ENCODE assay signal across 12 cellular contexts in genomic region chr16:67959520-67959919, GRCh38. TPM values are rescaled to one million over a fixed set of nuclear protein-coding genes. Genes with fewer than 3 reads are reported as not detected.
DNase-seq lines count a peak whose midpoint lies in the region; ATAC-seq and TF ChIP-seq lines count a peak whose summit lies in the region.
"Had no signal": no experiment of that assay in that cellular context is flagged by ENCODE, and none has a peak within 500 bp of the region (broad histone marks: within the 10 kb centered on the region; RNA-seq: fewer than 3 reads in every experiment).

No MANE protein-coding gene starts in this region.

- 12 to 24% (median 15%) methylated on average over 6 to 9 of the region's 9 CpGs for WGBS in heart left ventricle, 4 donors
- 26 to 36% (median 32%) methylated on average over 9 of the region's 9 CpGs for WGBS in psoas muscle, 3 donors

- peak overlapping the region; percentile 80 to 100 (median 98) for H3K27ac ChIP-seq in heart left ventricle
- H3K27ac ChIP-seq in psoas muscle, result peak overlapping the region; percentile 78
- H3K27ac ChIP-seq: hepatocyte had no signal

- H3K9me3 Mint-ChIP-seq in activated T-cell treated with anti-CD3 and anti-CD28 coated beads, Interleukin-2, amount 50 U/mL, for 4 hours, result no peaks in the 10 kb centered on the region
- H3K9me3 Mint-ChIP-seq: natural killer cell treated with Interleukin-12 subunit alpha and Interleukin-12 subunit beta and Interleukin-15 and Interleukin-18, amount 100 ng/mL, for 72 hours had no signal

- ATAC-seq in heart left ventricle (peak; percentile 79 to 91 (median 82)), psoas muscle (peak; percentile 42 to 81 (median 71))
- ATAC-seq in activated T-cell treated with anti-CD3 and anti-CD28 coated beads, Interleukin-2, amount 50 U/mL, for 4 hours, result no peak
- ATAC-seq: natural killer cell treated with Interleukin-12 subunit alpha and Interleukin-12 subunit beta and Interleukin-15 and Interleukin-18, amount 100 ng/mL, for 72 hours had no signal

- H3K36me3 Mint-ChIP-seq in activated T-cell treated with anti-CD3 and anti-CD28 coated beads, Interleukin-2, amount 50 U/mL, for 4 hours (ENCODE audit: insufficient read depth), result peaks cover 14% of the 10 kb centered on the region

- no peaks in the 10 kb centered on the region for H3K27me3 Mint-ChIP-seq in activated T-cell treated with anti-CD3 and anti-CD28 coated beads, Interleukin-2, amount 50 U/mL, for 4 hours (ENCODE audit: low read depth)
- H3K27me3 Mint-ChIP-seq: natural killer cell treated with Interleukin-12 subunit alpha and Interleukin-12 subunit beta and Interleukin-15 and Interleukin-18, amount 100 ng/mL, for 72 hours had no signal

- TF ChIP-seq CTCF in heart left ventricle (IDR thresholded peaks at IDR 0.05), result no peak
- no peak for TF ChIP-seq CTCF in psoas muscle (IDR thresholded peaks at IDR 0.05)

- no peak overlapping the region for H3K4me3 Mint-ChIP-seq in activated T-cell treated with anti-CD3 and anti-CD28 coated beads, Interleukin-2, amount 50 U/mL, for 4 hours
- H3K4me3 Mint-ChIP-seq: natural killer cell treated with Interleukin-12 subunit alpha and Interleukin-12 subunit beta and Interleukin-15 and Interleukin-18, amount 100 ng/mL, for 72 hours had no signal

- H3K4me3 ChIP-seq in adipocyte (ENCODE audit: low read length) (peak overlapping the region; percentile 63), heart left ventricle (peak overlapping the region in 7 of 12 donors; percentile 2 to 26 (median 19)), psoas muscle (peak overlapping the region; percentile 11), HAP-1 (no peak overlapping the region)
- H3K4me3 ChIP-seq: hepatocyte had no signal

- TF ChIP-seq POLR2A in heart left ventricle (IDR thresholded peaks at IDR 0.05), result peak in 1 of 2 donors; percentile 50

- H3K9me3 ChIP-seq in adipocyte (ENCODE audit: control insufficient read depth, low read length) (no peaks in the 10 kb centered on the region), heart left ventricle (no peaks in the 10 kb centered on the region), psoas muscle (no peaks in the 10 kb centered on the region), HAP-1 (no peaks in the 10 kb centered on the region)

- peak; percentile 85 for DNase-seq in AG08396 (ENCODE audit: low spot score)
- peak; percentile 66 for DNase-seq in adipocyte (ENCODE audit: low read depth)
- DNase-seq in heart left ventricle, result peak; percentile 84 to 96 (median 92)
- DNase-seq in psoas muscle, result peak; percentile 86 to 89
- no peak for DNase-seq in HAP-1 (ENCODE audit: low spot score in 2 of 2)
- no peak for DNase-seq in DMS153 (lab: John Stamatoyannopoulos, UW)
- no peak for DNase-seq in effector CD8-positive, alpha-beta T cell (lab: John Stamatoyannopoulos, UW)
- DNase-seq in activated T-cell treated with anti-CD3 and anti-CD28 coated beads, Interleukin-2, amount 50 U/mL, for 4 hours, result no peak
- DNase-seq: stimulated activated CD4-positive, alpha-beta T cell treated with anti-CD3 and anti-CD28 coated beads, Interleukin-2, amount 100 ng/mL, for 48 hours had no signal

- intact Hi-C loops in heart left ventricle (cut with DNase I), result no loop called here
- intact Hi-C loops in psoas muscle (cut with DNase I), result no loop called here

- H3K27me3 ChIP-seq in adipocyte (replicated peaks; ENCODE audit: control insufficient read depth, insufficient read depth, low read length), result no peaks in the 10 kb centered on the region
- H3K27me3 ChIP-seq in heart left ventricle, result no peaks in the 10 kb centered on the region
- no peaks in the 10 kb centered on the region for H3K27me3 ChIP-seq in psoas muscle (ENCODE audit: insufficient read depth in 3 of 3, low read length in 2 of 3)
- H3K27me3 ChIP-seq in HAP-1 (ENCODE audit: low read depth), result no peaks in the 10 kb centered on the region
- H3K27me3 ChIP-seq: hepatocyte had no signal

- in situ Hi-C loops in HAP-1 (cut with MboI; ENCODE audit: low sequenced_read_pairs), result no loop called here

- peaks cover 56% of the 10 kb centered on the region for H3K4me1 ChIP-seq in adipocyte (ENCODE audit: control insufficient read depth, insufficient read depth, low read length)
- peaks cover 45 to 76% (median 62%) of the 10 kb centered on the region in 12 donors for H3K4me1 ChIP-seq in heart left ventricle
- H3K4me1 ChIP-seq in psoas muscle, result peaks cover 60% of the 10 kb centered on the region
- no peaks in the 10 kb centered on the region for H3K4me1 ChIP-seq in HAP-1

- H3K4me1 Mint-ChIP-seq in activated T-cell treated with anti-CD3 and anti-CD28 coated beads, Interleukin-2, amount 50 U/mL, for 4 hours (ENCODE audit: low read depth), result no peaks in the 10 kb centered on the region

- peaks cover 68% of the 10 kb centered on the region for H3K36me3 ChIP-seq in adipocyte (ENCODE audit: control insufficient read depth, insufficient read depth, low read length, severe bottlenecking)
- peaks cover 0 to 91% (median 84%) of the 10 kb centered on the region in 9 donors for H3K36me3 ChIP-seq in heart left ventricle
- peaks cover 0 to 91% of the 10 kb centered on the region in 2 donors for H3K36me3 ChIP-seq in psoas muscle (ENCODE audit: insufficient read depth in 1 of 2, low read depth in 1 of 2)
- peaks cover 42% of the 10 kb centered on the region for H3K36me3 ChIP-seq in HAP-1 (replicated peaks)

- peak overlapping the region; percentile 81 for H3K9ac ChIP-seq in adipocyte (ENCODE audit: low read length)

RNA-seq across cellular contexts. Expression of gene SLC12A4, which starts 8.9 kb away (rescaled TPM):
- total RNA-seq in heart left ventricle (10 to 100 TPM; 64.6 to 92.2 (median 86.8) TPM), psoas muscle (10 to 100 TPM; 24.1 to 89.5 (median 34.9) TPM)
- polyA plus RNA-seq in heart left ventricle (10 to 100 TPM; 65.3 to 81.5 TPM), psoas muscle (10 to 100 TPM; 18.3 to 34.8 (median 26.0) TPM)
- 10 to 100 TPM; 18.5 to 20.5 (median 19.6) TPM for total RNA-seq in activated T-cell treated with anti-CD3 and anti-CD28 coated beads, Interleukin-2, amount 50 U/mL, for 4 hours

RNA-seq across cellular contexts. Expression of gene LCAT, which starts 15.6 kb away (rescaled TPM):
- total RNA-seq in heart left ventricle (10 to 100 TPM in 7 of 9 donors, 1 to 10 TPM in 2; 9.7 to 24.1 (median 18.2) TPM), psoas muscle (10 to 100 TPM in 2 of 4 donors, 1 to 10 TPM in 2; 5.9 to 15.1 (median 10.2) TPM)
- polyA plus RNA-seq in heart left ventricle (10 to 100 TPM; 10.9 to 31.7 TPM), psoas muscle (1 to 10 TPM; 4.1 to 8.6 (median 4.7) TPM)
- 1 to 10 TPM; 8.0 to 9.1 (median 8.1) TPM for total RNA-seq in activated T-cell treated with anti-CD3 and anti-CD28 coated beads, Interleukin-2, amount 50 U/mL, for 4 hours

RNA-seq across cellular contexts. Expression of gene DPEP3, which starts 20.8 kb away (rescaled TPM):
- total RNA-seq in heart left ventricle, result under 1 TPM in 2 of 9 donors, not detected in 7; 0.13 to 0.16 TPM
- not detected for polyA plus RNA-seq in heart left ventricle
- total RNA-seq in psoas muscle, result under 1 TPM in 3 of 4 donors, not detected in 1; 0.10 to 0.22 (median 0.17) TPM
- polyA plus RNA-seq in psoas muscle, result under 1 TPM in 2 of 3 donors, not detected in 1; 0.12 to 0.45 TPM
- total RNA-seq in activated T-cell treated with anti-CD3 and anti-CD28 coated beads, Interleukin-2, amount 50 U/mL, for 4 hours, result under 1 TPM in 2 of 3 donors, not detected in 1; 0.11 to 0.33 TPM
- total RNA-seq: hepatocyte; natural killer cell treated with Interleukin-12 subunit alpha and Interleukin-12 subunit beta and Interleukin-15 and Interleukin-18, amount 100 ng/mL, for 72 hours; NCI-H460 had no signal
- polyA plus RNA-seq: hepatocyte had no signal

RNA-seq across cellular contexts. Expression of gene PSMB10, which starts 22.9 kb away (rescaled TPM):
- 100 to 1,000 TPM in 1 of 9 donors, 10 to 100 TPM in 8; 39.4 to 182 (median 60.5) TPM for total RNA-seq in heart left ventricle
- 100 to 1,000 TPM in 1 of 2 donors, 10 to 100 TPM in 1; 56.9 to 118 TPM for polyA plus RNA-seq in heart left ventricle
- total RNA-seq in psoas muscle, result 10 to 100 TPM; 27.6 to 34.7 (median 31.6) TPM
- polyA plus RNA-seq in psoas muscle, result 10 to 100 TPM; 55.0 to 98.6 (median 67.3) TPM
- total RNA-seq in activated T-cell treated with anti-CD3 and anti-CD28 coated beads, Interleukin-2, amount 50 U/mL, for 4 hours, result 100 to 1,000 TPM; 223 to 262 (median 249) TPM

RNA-seq across cellular contexts. Expression of gene CTRL, which starts 27.9 kb away (rescaled TPM):
- total RNA-seq in heart left ventricle (1 to 10 TPM in 3 of 9 donors, under 1 TPM in 5, not detected in 1; 0.23 to 2.1 (median 0.74) TPM), psoas muscle (1 to 10 TPM in 1 of 4 donors, under 1 TPM in 3; 0.27 to 1.1 (median 0.79) TPM)
- polyA plus RNA-seq in heart left ventricle (under 1 TPM; 0.61 to 0.90 TPM), psoas muscle (1 to 10 TPM; 1.1 TPM)
- 10 to 100 TPM in 1 of 3 donors, 1 to 10 TPM in 2; 7.8 to 10.4 (median 8.8) TPM for total RNA-seq in activated T-cell treated with anti-CD3 and anti-CD28 coated beads, Interleukin-2, amount 50 U/mL, for 4 hours

Comparison
In these comparisons a context has a peak if more than half of its experiments do, and no peak if none do; other contexts are left out.
1. DNase-seq: peak in AG08396 (single experiment), adipocyte (single experiment), heart left ventricle (5 of 5) and psoas muscle (2 of 2); none in HAP-1 (0 of 2), DMS153 (single experiment), effector CD8-positive, alpha-beta T cell (single experiment) and activated T-cell treated with anti-CD3 and anti-CD28 coated beads, Interleukin-2, amount 50 U/mL, for 4 hours (single experiment).
2. ATAC-seq: peak in heart left ventricle (4 of 4) and psoas muscle (4 of 4); none in activated T-cell treated with anti-CD3 and anti-CD28 coated beads, Interleukin-2, amount 50 U/mL, for 4 hours (0 of 2).